Comparison of ENCODE assay signal across 9 cellular contexts in the genomic region with DNA sequence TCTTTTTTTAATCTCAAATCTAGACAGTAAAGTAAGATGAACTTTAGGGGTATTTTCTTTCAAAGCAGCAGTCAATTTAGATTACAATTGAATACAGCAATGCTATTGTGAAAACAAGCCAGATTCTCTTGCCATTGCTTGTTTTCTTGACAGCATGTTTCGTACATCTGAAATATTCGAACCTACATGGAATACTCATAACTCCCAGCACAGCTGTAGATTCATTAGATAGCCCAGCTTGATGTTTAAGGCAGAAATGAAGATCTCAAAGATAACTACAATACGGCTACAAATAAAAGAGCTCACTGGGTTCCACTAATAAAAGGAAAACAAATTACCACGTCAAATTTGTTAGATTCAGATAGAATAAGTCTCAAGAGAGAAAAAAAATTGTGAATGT.
"Had no signal": no experiment of that assay in that cellular context is flagged by ENCODE, and none has a peak within 500 bp of the region (broad histone marks: within the 10 kb centered on the region; RNA-seq: fewer than 3 reads in every experiment).

No MANE protein-coding gene starts in this region.

- H2AFZ ChIP-seq: GM23248 had no signal

- H3K9ac ChIP-seq: GM23248, KMS-11 had no signal

- H3K4me2 ChIP-seq: KMS-11 had no signal

- DNase-seq: GM23248, H9, HCEC 1CT, KBM-7 had no signal

- H3K4me3 ChIP-seq: GM23248 had no signal

- FAIRE-seq: H1, H54, HepG2, HTR-8/SVneo had no signal

- H3K27ac ChIP-seq: GM23248, KMS-11 had no signal
